Comparison of ENCODE assay signal across 24 cellular contexts in the genomic region with DNA sequence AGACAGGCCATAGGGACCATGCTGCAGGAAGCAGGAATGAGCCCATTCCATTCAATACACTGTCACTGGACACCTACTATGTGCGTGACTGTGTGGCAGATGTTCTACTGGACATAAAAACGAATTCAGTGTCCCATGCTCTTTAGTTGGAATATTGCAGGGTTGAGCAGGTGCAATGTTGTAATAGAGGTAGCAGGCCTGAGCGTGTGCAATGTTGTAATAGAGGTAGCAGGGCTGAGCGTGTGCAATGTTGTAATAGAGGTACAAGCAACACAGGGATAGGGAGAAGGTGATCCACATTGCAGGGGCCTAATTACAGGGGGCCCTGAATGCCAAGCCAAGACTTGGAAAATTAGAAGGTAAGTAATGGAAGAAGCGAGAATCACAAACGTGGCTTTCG.
DNase-seq lines count a peak whose midpoint lies in the region; ATAC-seq, FAIRE-seq and TF ChIP-seq lines count a peak whose summit lies in the region.
"Had no signal": no experiment of that assay in that cellular context is flagged by ENCODE, and none has a peak within 500 bp of the region (broad histone marks: within the 10 kb centered on the region; RNA-seq: fewer than 3 reads in every experiment).

No MANE protein-coding gene starts in this region.

- DNase-seq in Caco-2 (no peak), HL-60 (ENCODE audit: low read depth in 1 of 2, low spot score in 1 of 2) (peak; percentile 25 to 35), epithelial cell of esophagus (ENCODE audit: low read depth) (peak; percentile 92), left lobe of liver (ENCODE audit: low spot score) (no peak), globus pallidus (ENCODE audit: low spot score) (no peak), GM12892 (ENCODE audit: insufficient read length) (no peak), HUDEP-2 (lab: John Stamatoyannopoulos, UW; ENCODE audit: unreplicated experiment in 76 of 76) (no peak)
- DNase-seq: CD4-positive, alpha-beta T cell; DMS153; GF-D8; HFFc6; IMR-90; Kasumi-1; NCI-H1105 treated with DMSO at 0.1 percent for 48 hours; NCI-H1694; NCI-H2081 treated with DMSO at 0.1 percent for 48 hours; NCI-H510A; NCI-H748 treated with DMSO at 0.1 percent for 48 hours; RPMI8226; SHP77 treated with DMSO at 0.1 percent for 48 hours; SK-N-SH had no signal

- intact Hi-C loops in Caco-2 (cut with micrococcal nuclease; ENCODE audit: unreplicated experiment), result no loop called here

- no peaks in the 10 kb centered on the region for H3K36me3 ChIP-seq in Caco-2 (ENCODE audit: control insufficient read depth, insufficient read depth, low read length)

- no peak overlapping the region for H3K27ac ChIP-seq in HL-60 (replicated peaks)

- CTCF ChIA-PET in Caco-2 (lab: Charles Lee), result no interaction called here

- peaks cover 70% of the 10 kb centered on the region for H3K4me1 Mint-ChIP-seq in Caco-2 (ENCODE audit: low read depth, unreplicated experiment)

- POLR2A ChIA-PET in Caco-2 (lab: Charles Lee), result no interaction called here

- no peak overlapping the region for H3K4me3 Mint-ChIP-seq in Caco-2 (ENCODE audit: unreplicated experiment)
- H3K4me3 Mint-ChIP-seq: CD4-positive, alpha-beta T cell; HFFc6 had no signal

- TF ChIP-seq POLR2A in GM12892 (IDR thresholded peaks at IDR 0.05; ENCODE audit: low read depth, low read length), result no peak

- H3K36me3 Mint-ChIP-seq in Caco-2 (ENCODE audit: insufficient read depth, unreplicated experiment), result no peaks in the 10 kb centered on the region

- TF ChIP-seq CTCF in Caco-2 (IDR thresholded peaks at IDR 0.05; ENCODE audit: insufficient read depth in 1 of 2, low read depth in 1 of 2, low read length in 1 of 2, severe bottlenecking in 1 of 2, unreplicated experiment in 1 of 2) (no peak), HL-60 (IDR thresholded peaks at IDR 0.05; ENCODE audit: insufficient read depth, low read length) (no peak), epithelial cell of esophagus (IDR thresholded peaks at IDR 0.05; ENCODE audit: insufficient read depth, low read depth, low read length, missing control alignments) (no peak)

- H3K27me3 ChIP-seq in Caco-2 (replicated peaks; ENCODE audit: control insufficient read depth, insufficient read depth, low read length), result no peaks in the 10 kb centered on the region
- no peaks in the 10 kb centered on the region for H3K27me3 ChIP-seq in HL-60 (ENCODE audit: insufficient read depth, poor library complexity, severe bottlenecking)

- no TSS peak for BruUV-seq in Caco-2 (replicated peaks; lab: Mats Ljungman, UMichigan)

- H3K4me3 ChIP-seq in Caco-2 (ENCODE audit: low read depth, low read length) (no peak overlapping the region), HL-60 (replicated peaks; ENCODE audit: insufficient read depth, low read length) (no peak overlapping the region), epithelial cell of esophagus (ENCODE audit: low read length) (no peak overlapping the region)
- H3K4me3 ChIP-seq: A549, GM12878 had no signal

- peaks cover 90% of the 10 kb centered on the region for H3K4me1 ChIP-seq in Caco-2

- no peaks in the 10 kb centered on the region for H3K27me3 Mint-ChIP-seq in Caco-2 (ENCODE audit: insufficient read depth, unreplicated experiment)

- no peak for FAIRE-seq in GM12892 (lab: Jason Lieb, UNC)
- FAIRE-seq: A549, GM12878, H54 had no signal

- H3K27ac Mint-ChIP-seq in Caco-2 (ENCODE audit: unreplicated experiment), result peak overlapping the region; percentile 71
- H3K27ac Mint-ChIP-seq: CD4-positive, alpha-beta T cell; HFFc6 had no signal

- peak; percentile 17 for ATAC-seq in left lobe of liver
- ATAC-seq: A549, GM12878 had no signal

- H3K9me3 Mint-ChIP-seq in Caco-2 (ENCODE audit: unreplicated experiment), result peaks cover 10% of the 10 kb centered on the region
- H3K9me3 Mint-ChIP-seq: CD4-positive, alpha-beta T cell; HFFc6 had no signal

- H3K9me3 ChIP-seq in Caco-2, result no peaks in the 10 kb centered on the region
- H3K9me3 ChIP-seq: A549, SK-N-SH had no signal

Comparison
In these comparisons a context has a peak if more than half of its experiments do, and no peak if none do; other contexts are left out.
1. DNase-seq: peak in HL-60 (2 of 2) and epithelial cell of esophagus (single experiment); none in Caco-2 (0 of 2), left lobe of liver (single experiment), globus pallidus (single experiment), GM12892 (single experiment) and HUDEP-2 (0 of 76).